15 cellular contexts compared by ENCODE assay signal in genomic region chr7:98559958-98560357, GRCh38. TPM values are rescaled to one million over a fixed set of nuclear protein-coding genes. Genes with fewer than 3 reads are reported as not detected.
DNase-seq lines count a peak whose midpoint lies in the region; ATAC-seq and TF ChIP-seq lines count a peak whose summit lies in the region.
"Had no signal": no experiment of that assay in that cellular context is flagged by ENCODE, and none has a peak within 500 bp of the region (broad histone marks: within the 10 kb centered on the region; RNA-seq: fewer than 3 reads in every experiment).

No MANE protein-coding gene starts in this region.

- POLR2A ChIA-PET in activated CD8-positive, alpha-beta T cell treated with anti-CD3 and anti-CD28 coated beads for 36 hours (lab: Charles Lee): no interaction called here

- H3K27ac ChIP-seq in MM.1S (ENCODE audit: low read length) (no peak overlapping the region), neural progenitor cell (no peak overlapping the region)
- H3K27ac ChIP-seq: left ventricle myocardium inferior had no signal

- no peak overlapping the region for H3K27ac Mint-ChIP-seq in neural progenitor cell
- H3K27ac Mint-ChIP-seq in activated CD8-positive, alpha-beta T cell treated with anti-CD3 and anti-CD28 coated beads for 36 hours: no peak overlapping the region
- H3K27ac Mint-ChIP-seq: activated CD8-positive, alpha-beta T cell treated with anti-CD3 and anti-CD28 coated beads, Interleukin-2, amount 10 ng/mL, durations not matched to agents 7 days and 5 days; activated T-helper 2 cell treated with anti-CD3 and anti-CD28 coated beads, Interferon-gamma antibody, Interleukin-2, Interleukin-4, amounts not matched to agents 10 μg/mL and 5 μg/mL and 100 μg/mL, durations not matched to agents 14 hours and 24 hours and 36 hours; CD4-positive, alpha-beta memory T cell; naive thymus-derived CD8-positive, alpha-beta T cell had no signal

- H2AFZ ChIP-seq in MM.1S (ENCODE audit: low read length) (no peak overlapping the region), neural progenitor cell (replicated peaks) (no peak overlapping the region)

- H3K9me2 ChIP-seq in MM.1S (replicated peaks; ENCODE audit: insufficient read depth, low read length): no peaks in the 10 kb centered on the region

- intact Hi-C loops in activated CD8-positive, alpha-beta T cell treated with anti-CD3 and anti-CD28 coated beads for 36 hours (cut with micrococcal nuclease): no loop called here

- no peaks in the 10 kb centered on the region for H3K27me3 ChIP-seq in MM.1S (replicated peaks; ENCODE audit: insufficient read depth, low read length)
- no peaks in the 10 kb centered on the region for H3K27me3 ChIP-seq in neural progenitor cell

- H3K4me1 Mint-ChIP-seq in neural progenitor cell: peaks cover 12% of the 10 kb centered on the region
- no peaks in the 10 kb centered on the region for H3K4me1 Mint-ChIP-seq in activated CD8-positive, alpha-beta T cell treated with anti-CD3 and anti-CD28 coated beads for 36 hours (ENCODE audit: low read depth)
- H3K4me1 Mint-ChIP-seq: CD4-positive, alpha-beta memory T cell had no signal

- CTCF ChIA-PET in activated CD8-positive, alpha-beta T cell treated with anti-CD3 and anti-CD28 coated beads for 36 hours (lab: Charles Lee): no interaction called here

- H3K4me1 ChIP-seq in ES-I3 (ENCODE audit: insufficient read depth, low read length) (peaks cover 4% of the 10 kb centered on the region; the same call in 1 of the 2 replicates), MM.1S (ENCODE audit: low read length) (no peaks in the 10 kb centered on the region), neural progenitor cell (no peaks in the 10 kb centered on the region)
- H3K4me1 ChIP-seq: left ventricle myocardium inferior had no signal

- no peaks in the 10 kb centered on the region for H3K36me3 Mint-ChIP-seq in neural progenitor cell
- no peaks in the 10 kb centered on the region for H3K36me3 Mint-ChIP-seq in activated CD8-positive, alpha-beta T cell treated with anti-CD3 and anti-CD28 coated beads for 36 hours (ENCODE audit: low read depth)
- H3K36me3 Mint-ChIP-seq: CD4-positive, alpha-beta memory T cell had no signal

- H3F3A ChIP-seq in MM.1S (ENCODE audit: insufficient read depth, low read length) (no peaks in the 10 kb centered on the region), neural progenitor cell (ENCODE audit: low read depth) (peaks cover 4% of the 10 kb centered on the region)

- H4K20me1 ChIP-seq in MM.1S (ENCODE audit: insufficient read depth, low read length) (no peaks in the 10 kb centered on the region), neural progenitor cell (ENCODE audit: low read depth) (no peaks in the 10 kb centered on the region)

- H3K79me2 ChIP-seq in MM.1S (ENCODE audit: low read length) (no peaks in the 10 kb centered on the region), neural progenitor cell (ENCODE audit: low read depth) (no peaks in the 10 kb centered on the region)

- H3K9me3 Mint-ChIP-seq in neural progenitor cell: peaks cover 13% of the 10 kb centered on the region
- peaks cover 5% of the 10 kb centered on the region for H3K9me3 Mint-ChIP-seq in activated CD8-positive, alpha-beta T cell treated with anti-CD3 and anti-CD28 coated beads for 36 hours

- no peaks in the 10 kb centered on the region; the same call in 1 of the 2 replicates for H3K9me3 ChIP-seq in ES-I3 (ENCODE audit: control insufficient read depth, insufficient read depth, low read length)
- no peaks in the 10 kb centered on the region for H3K9me3 ChIP-seq in MM.1S (replicated peaks; ENCODE audit: insufficient read depth, low read length)
- H3K9me3 ChIP-seq in neural progenitor cell (ENCODE audit: low read depth): no peaks in the 10 kb centered on the region

- H3K36me3 ChIP-seq in ES-I3 (ENCODE audit: insufficient read depth, low read length): no peaks in the 10 kb centered on the region
- no peaks in the 10 kb centered on the region for H3K36me3 ChIP-seq in MM.1S (replicated peaks; ENCODE audit: insufficient read depth, low read length)
- H3K36me3 ChIP-seq in neural progenitor cell: no peaks in the 10 kb centered on the region
- H3K36me3 ChIP-seq: left ventricle myocardium inferior had no signal

- DNase-seq in MM.1S: peak; percentile 12
- DNase-seq in SW480 (ENCODE audit: low spot score): peak; percentile 49
- DNase-seq in neural progenitor cell (ENCODE audit: low spot score): peak; percentile 42
- no peak for DNase-seq in HUDEP-2 (lab: John Stamatoyannopoulos, UW; ENCODE audit: unreplicated experiment in 76 of 76)
- DNase-seq in activated CD8-positive, alpha-beta T cell treated with anti-CD3 and anti-CD28 coated beads for 36 hours: no peak
- DNase-seq in amniotic stem cell (lab: John Stamatoyannopoulos, UW): no peak
- DNase-seq: activated CD8-positive, alpha-beta T cell treated with anti-CD3 and anti-CD28 coated beads, Interleukin-2, amount 10 ng/mL, durations not matched to agents 7 days and 5 days; amygdala; CD4-positive, alpha-beta memory T cell; GF-D8; KBM-7; left ventricle myocardium inferior; naive thymus-derived CD8-positive, alpha-beta T cell had no signal

- H3K4me3 ChIP-seq in MM.1S (ENCODE audit: low read length) (no peak overlapping the region), neural progenitor cell (no peak overlapping the region)
- H3K4me3 ChIP-seq: left ventricle myocardium inferior had no signal

- no peak overlapping the region for H3K4me2 ChIP-seq in MM.1S (ENCODE audit: low read depth, low read length)
- H3K4me2 ChIP-seq in neural progenitor cell: no peak overlapping the region

- ATAC-seq in activated CD8-positive, alpha-beta T cell treated with anti-CD3 and anti-CD28 coated beads for 36 hours: no peak
- ATAC-seq: activated CD8-positive, alpha-beta T cell treated with anti-CD3 and anti-CD28 coated beads, Interleukin-2, amount 10 ng/mL, durations not matched to agents 7 days and 5 days; naive thymus-derived CD8-positive, alpha-beta T cell had no signal

- H3K9ac ChIP-seq in ES-I3 (ENCODE audit: low read depth, low read length) (peak overlapping the region; percentile 13; the same call in 1 of the 2 replicates), MM.1S (ENCODE audit: low read length) (no peak overlapping the region), neural progenitor cell (no peak overlapping the region)

- TF ChIP-seq CTCF in MM.1S (IDR thresholded peaks at IDR 0.05; ENCODE audit: low read length): no peak
- no peak for TF ChIP-seq CTCF in neural progenitor cell (IDR thresholded peaks at IDR 0.05)
- TF ChIP-seq CTCF in activated CD8-positive, alpha-beta T cell treated with anti-CD3 and anti-CD28 coated beads for 36 hours (IDR thresholded peaks at IDR 0.05): no peak

- no peak overlapping the region for H3K4me3 Mint-ChIP-seq in neural progenitor cell
- no peak overlapping the region for H3K4me3 Mint-ChIP-seq in activated CD8-positive, alpha-beta T cell treated with anti-CD3 and anti-CD28 coated beads for 36 hours
- H3K4me3 Mint-ChIP-seq: activated CD8-positive, alpha-beta T cell treated with anti-CD3 and anti-CD28 coated beads, Interleukin-2, amount 10 ng/mL, durations not matched to agents 7 days and 5 days; CD4-positive, alpha-beta memory T cell; naive thymus-derived CD8-positive, alpha-beta T cell had no signal

- H3K27me3 Mint-ChIP-seq in neural progenitor cell (ENCODE audit: insufficient read depth, low read depth): peaks cover 16% of the 10 kb centered on the region
- H3K27me3 Mint-ChIP-seq in activated CD8-positive, alpha-beta T cell treated with anti-CD3 and anti-CD28 coated beads for 36 hours: peaks cover 6% of the 10 kb centered on the region

RNA-seq across cellular contexts. Expression of gene NPTX2, which starts 57.1 kb away (rescaled TPM):
- total RNA-seq in neural progenitor cell (ENCODE audit: low replicate concordance): 5.6 and 10.5 TPM in 2 replicates
- total RNA-seq in activated CD8-positive, alpha-beta T cell treated with anti-CD3 and anti-CD28 coated beads for 36 hours: under 1 TPM in 1 of 2 experiments, not detected in 1; 0.18 TPM
- total RNA-seq: activated CD8-positive, alpha-beta T cell treated with anti-CD3 and anti-CD28 coated beads, Interleukin-2, amount 10 ng/mL, durations not matched to agents 7 days and 5 days; CD4-positive, alpha-beta memory T cell; naive thymus-derived CD8-positive, alpha-beta T cell had no signal

Comparison
In these comparisons a context has a peak if more than half of its experiments do, and no peak if none do; other contexts are left out.
1. DNase-seq: peak in MM.1S (single experiment), SW480 (single experiment) and neural progenitor cell (single experiment); none in HUDEP-2 (0 of 76), activated CD8-positive, alpha-beta T cell treated with anti-CD3 and anti-CD28 coated beads for 36 hours (single experiment) and amniotic stem cell (single experiment).